In the genomic region with DNA sequence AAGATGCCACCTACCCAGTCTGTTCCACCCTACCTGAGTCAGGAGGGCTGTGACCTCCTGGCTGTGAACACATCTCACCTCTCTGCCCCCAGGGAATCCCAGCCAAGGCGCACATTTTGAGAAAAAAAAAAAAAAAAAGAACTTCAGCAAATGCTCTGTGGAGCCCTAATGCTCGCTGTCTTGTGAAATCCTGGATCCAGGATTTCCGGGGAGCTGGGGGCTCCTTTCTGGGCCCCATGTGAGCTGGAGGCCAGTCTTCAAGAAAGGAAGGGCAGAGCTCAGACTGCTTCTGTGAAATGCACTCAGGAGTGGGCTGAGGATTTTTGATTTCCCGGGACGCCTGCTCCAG, we compare ENCODE assay signal across 1 cellular context.
TF ChIP-seq lines count a peak whose summit lies in the region.

No MANE protein-coding gene starts in this region.

TF ChIP-seq in WTC11, 78 proteins besides CTCF, POLR2A, EP300 and RAD21 (continued from another document):
- TF ChIP-seq, protein P1, sequence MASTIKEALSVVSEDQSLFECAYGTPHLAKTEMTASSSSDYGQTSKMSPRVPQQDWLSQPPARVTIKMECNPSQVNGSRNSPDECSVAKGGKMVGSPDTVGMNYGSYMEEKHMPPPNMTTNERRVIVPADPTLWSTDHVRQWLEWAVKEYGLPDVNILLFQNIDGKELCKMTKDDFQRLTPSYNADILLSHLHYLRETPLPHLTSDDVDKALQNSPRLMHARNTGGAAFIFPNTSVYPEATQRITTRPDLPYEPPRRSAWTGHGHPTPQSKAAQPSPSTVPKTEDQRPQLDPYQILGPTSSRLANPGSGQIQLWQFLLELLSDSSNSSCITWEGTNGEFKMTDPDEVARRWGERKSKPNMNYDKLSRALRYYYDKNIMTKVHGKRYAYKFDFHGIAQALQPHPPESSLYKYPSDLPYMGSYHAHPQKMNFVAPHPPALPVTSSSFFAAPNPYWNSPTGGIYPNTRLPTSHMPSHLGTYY (CRISPR knock-in tag; IDR thresholded peaks at IDR 0.05): no peak
- TF ChIP-seq MYBL2 (CRISPR knock-in tag; IDR thresholded peaks at IDR 0.05) (no peak), SMAD4 (CRISPR knock-in tag; IDR thresholded peaks at IDR 0.05) (no peak)
